In genomic region chr20:16904751-16905150, GRCh38 we compare ENCODE assay signal across 23 cellular contexts.
DNase-seq lines count a peak whose midpoint lies in the region; ATAC-seq and TF ChIP-seq lines count a peak whose summit lies in the region.
"Had no signal": no experiment of that assay in that cellular context is flagged by ENCODE, and none has a peak within 500 bp of the region (broad histone marks: within the 10 kb centered on the region; RNA-seq: fewer than 3 reads in every experiment).

No MANE protein-coding gene starts in this region.

- no peak overlapping the region for H3K4me2 ChIP-seq in osteoblast (ENCODE audit: insufficient read depth, low read length)
- H3K4me2 ChIP-seq: BLaER1 treated with 17β-estradiol and CSF1 and Interleukin-3, amounts not matched to agents 10 nM and 100 nM had no signal

- peaks cover 5% of the 10 kb centered on the region for H3K27me3 ChIP-seq in RWPE2 (ENCODE audit: insufficient read depth, poor library complexity, severe bottlenecking)
- no peaks in the 10 kb centered on the region for H3K27me3 ChIP-seq in osteoblast (ENCODE audit: insufficient read depth, low read length)
- H3K27me3 ChIP-seq: ascending aorta; BLaER1 treated with 17β-estradiol and CSF1 and Interleukin-3, amounts not matched to agents 10 nM and 100 nM had no signal

- no peaks in the 10 kb centered on the region for H3K79me2 ChIP-seq in osteoblast (ENCODE audit: insufficient read depth, low read length)

- H3K4me1 ChIP-seq in RWPE2 (ENCODE audit: insufficient read depth, poor library complexity, severe bottlenecking) (no peaks in the 10 kb centered on the region), osteoblast (ENCODE audit: insufficient read depth, low read length) (no peaks in the 10 kb centered on the region), mucosa of descending colon (ENCODE audit: low read depth) (no peaks in the 10 kb centered on the region)
- H3K4me1 ChIP-seq: ascending aorta; BLaER1 treated with 17β-estradiol and CSF1 and Interleukin-3, amounts not matched to agents 10 nM and 100 nM had no signal

- DNase-seq in NCI-H2171 treated with DMSO at 0.1 percent for 48 hours (lab: John Stamatoyannopoulos, UW): peak; percentile 9
- no peak for DNase-seq in NCI-H2171 (lab: John Stamatoyannopoulos, UW)
- DNase-seq in LNCaP clone FGC (ENCODE audit: low read depth): no peak
- DNase-seq in RWPE2 (ENCODE audit: low spot score): no peak
- DNase-seq in osteoblast (ENCODE audit: insufficient read length, low spot score, missing footprints): no peak
- DNase-seq in NCI-H1417 treated with DMSO at 0.1 percent for 48 hours (lab: John Stamatoyannopoulos, UW): no peak
- DNase-seq in activated gamma-delta T cell treated with Interleukin-2 at 50 U/mL for 16 hours: no peak
- no peak for DNase-seq in mucosa of descending colon
- DNase-seq: activated CD4-positive, alpha-beta T cell treated with anti-CD3 and anti-CD28 coated beads for 48 hours; effector memory CD8-positive, alpha-beta T cell; GM23248; kidney glomerular epithelial cell; naive B cell; NCI-H1436; NCI-H226; NK-92 treated with Interleukin-12 subunit alpha and Interleukin-12 subunit beta, amount 100 ng/mL, for 24 hours; right cardiac atrium; Right ventricle myocardium superior; substantia nigra had no signal

- intact Hi-C loops in mucosa of descending colon (cut with DNase I, micrococcal nuclease): no loop called here

- H3K9me3 ChIP-seq in RWPE2 (ENCODE audit: severe bottlenecking) (no peaks in the 10 kb centered on the region), osteoblast (ENCODE audit: low read depth, low read length) (no peaks in the 10 kb centered on the region), mucosa of descending colon (no peaks in the 10 kb centered on the region)
- H3K9me3 ChIP-seq: ascending aorta had no signal

- H4K20me1 ChIP-seq in osteoblast (ENCODE audit: insufficient read depth, low read length): no peaks in the 10 kb centered on the region
- H4K20me1 ChIP-seq: BLaER1 treated with 17β-estradiol and CSF1 and Interleukin-3, amounts not matched to agents 10 nM and 100 nM had no signal

- peak overlapping the region; percentile 29 for H2AFZ ChIP-seq in osteoblast (ENCODE audit: low read length)
- H2AFZ ChIP-seq: GM23248 had no signal

- H3K36me3 ChIP-seq in RWPE2 (ENCODE audit: low read depth) (no peaks in the 10 kb centered on the region), osteoblast (ENCODE audit: insufficient read depth, low read length) (no peaks in the 10 kb centered on the region), mucosa of descending colon (ENCODE audit: low read depth) (no peaks in the 10 kb centered on the region)
- H3K36me3 ChIP-seq: ascending aorta; BLaER1 treated with 17β-estradiol and CSF1 and Interleukin-3, amounts not matched to agents 10 nM and 100 nM had no signal

- H3K27ac ChIP-seq in RWPE2 (ENCODE audit: poor library complexity, severe bottlenecking) (no peak overlapping the region), osteoblast (ENCODE audit: low read depth, low read length) (no peak overlapping the region)
- H3K27ac ChIP-seq: ascending aorta; BLaER1 treated with 17β-estradiol and CSF1 and Interleukin-3, amounts not matched to agents 10 nM and 100 nM; GM23248 had no signal

- peak; percentile 25; the same call in 1 of the 2 replicates for TF ChIP-seq CTCF in LNCaP clone FGC (IDR thresholded peaks at IDR 0.05; ENCODE audit: control insufficient read depth, extremely low read depth, insufficient read depth)
- no peak for TF ChIP-seq CTCF in RWPE2 (IDR thresholded peaks at IDR 0.05; ENCODE audit: poor library complexity, severe bottlenecking)
- TF ChIP-seq CTCF in osteoblast (IDR thresholded peaks at IDR 0.05; ENCODE audit: extremely low read depth, low read depth, low read length): peak; percentile 13
- no peak for TF ChIP-seq CTCF in mucosa of descending colon (IDR thresholded peaks at IDR 0.05)

- ATAC-seq in RWPE2 (ENCODE audit: low read depth) (0 out of 3 replicates have a peak, but pooled peaks have one; percentile 46), mucosa of descending colon (no peak)
- ATAC-seq: activated naive CD4-positive, alpha-beta T cell treated with anti-CD3 and anti-CD28 coated beads, Interleukin-2, amount 50 U/mL, for 72 hours; effector memory CD8-positive, alpha-beta T cell; GM12878; right cardiac atrium had no signal

- no peak overlapping the region for H3K4me3 ChIP-seq in LNCaP clone FGC (ENCODE audit: low read depth, low read length)
- no peak overlapping the region for H3K4me3 ChIP-seq in RWPE2 (ENCODE audit: severe bottlenecking)
- H3K4me3 ChIP-seq in osteoblast (ENCODE audit: insufficient read depth, low read length): no peak overlapping the region
- no peak overlapping the region for H3K4me3 ChIP-seq in mucosa of descending colon
- H3K4me3 ChIP-seq: ascending aorta; BLaER1 treated with 17β-estradiol and CSF1 and Interleukin-3, amounts not matched to agents 10 nM and 100 nM; GM12878; GM23248 had no signal

Comparison
In these comparisons a context has a peak if more than half of its experiments do, and no peak if none do; other contexts are left out.
1. CTCF ChIP-seq: peak in LNCaP clone FGC (single experiment) and osteoblast (single experiment); none in RWPE2 (single experiment) and mucosa of descending colon (single experiment).